In genomic region chr19:39661565-39661964, GRCh38 we compare ENCODE assay signal across 18 cellular contexts. TPM values are rescaled to one million over a fixed set of nuclear protein-coding genes. Genes with fewer than 3 reads are reported as not detected.
DNase-seq lines count a peak whose midpoint lies in the region; ATAC-seq and FAIRE-seq lines count a peak whose summit lies in the region.
"Had no signal": no experiment of that assay in that cellular context is flagged by ENCODE, and none has a peak within 500 bp of the region (broad histone marks: within the 10 kb centered on the region; RNA-seq: fewer than 3 reads in every experiment).

No MANE protein-coding gene starts in this region.

- H3K9me3 Mint-ChIP-seq in activated T-cell treated with anti-CD3 and anti-CD28 coated beads, Interleukin-2, amount 50 U/mL, for 72 hours, result peaks cover 0 to 2% of the 10 kb centered on the region in 2 donors
- H3K9me3 Mint-ChIP-seq in activated T-helper 17 cell treated with anti-CD3 and anti-CD28 coated beads, Interleukin-2, amount 50 U/mL, for 72 hours, result no peaks in the 10 kb centered on the region
- H3K9me3 Mint-ChIP-seq: CD4-positive, alpha-beta T cell had no signal

- ATAC-seq in activated T-cell treated with anti-CD3 and anti-CD28 coated beads, Interleukin-2, amount 50 U/mL, for 72 hours (replicated peaks in 1 of 2), result peak; percentile 59 to 75
- ATAC-seq in activated T-helper 17 cell treated with anti-CD3 and anti-CD28 coated beads, Interleukin-2, amount 50 U/mL, for 72 hours (replicated peaks), result peak; percentile 39
- ATAC-seq: GM23338 had no signal

- peaks cover 0 to 1% of the 10 kb centered on the region in 2 donors for H3K36me3 Mint-ChIP-seq in activated T-cell treated with anti-CD3 and anti-CD28 coated beads, Interleukin-2, amount 50 U/mL, for 72 hours (ENCODE audit: insufficient read depth in 2 of 2)
- H3K36me3 Mint-ChIP-seq in activated T-helper 17 cell treated with anti-CD3 and anti-CD28 coated beads, Interleukin-2, amount 50 U/mL, for 72 hours (ENCODE audit: low read depth), result no peaks in the 10 kb centered on the region

- no peak overlapping the region for H3K27ac Mint-ChIP-seq in activated T-cell treated with anti-CD3 and anti-CD28 coated beads, Interleukin-2, amount 50 U/mL, for 72 hours
- no peak overlapping the region for H3K27ac Mint-ChIP-seq in activated T-helper 17 cell treated with anti-CD3 and anti-CD28 coated beads, Interleukin-2, amount 50 U/mL, for 72 hours
- H3K27ac Mint-ChIP-seq: CD4-positive, alpha-beta T cell; GM23338 had no signal

- peaks cover 7% of the 10 kb centered on the region for H3K4me1 Mint-ChIP-seq in activated T-cell treated with anti-CD3 and anti-CD28 coated beads, Interleukin-2, amount 50 U/mL, for 72 hours (ENCODE audit: low read depth)
- no peaks in the 10 kb centered on the region for H3K4me1 Mint-ChIP-seq in activated T-helper 17 cell treated with anti-CD3 and anti-CD28 coated beads, Interleukin-2, amount 50 U/mL, for 72 hours
- H3K4me1 Mint-ChIP-seq: GM23338 had no signal

- H3K4me3 Mint-ChIP-seq in activated T-cell treated with anti-CD3 and anti-CD28 coated beads, Interleukin-2, amount 50 U/mL, for 72 hours, result no peak overlapping the region
- no peak overlapping the region for H3K4me3 Mint-ChIP-seq in activated T-helper 17 cell treated with anti-CD3 and anti-CD28 coated beads, Interleukin-2, amount 50 U/mL, for 72 hours
- H3K4me3 Mint-ChIP-seq: CD4-positive, alpha-beta T cell; GM23338 had no signal

- H3K27me3 Mint-ChIP-seq in activated T-cell treated with anti-CD3 and anti-CD28 coated beads, Interleukin-2, amount 50 U/mL, for 72 hours (ENCODE audit: low read depth), result peaks cover 10% of the 10 kb centered on the region
- H3K27me3 Mint-ChIP-seq in activated T-helper 17 cell treated with anti-CD3 and anti-CD28 coated beads, Interleukin-2, amount 50 U/mL, for 72 hours, result peaks cover 19% of the 10 kb centered on the region

- peak; percentile 21 for FAIRE-seq in GM18507 (lab: Jason Lieb, UNC)
- FAIRE-seq: A204.1, D721Med, G401.6, GM12891, H54, HTR-8/SVneo had no signal

- no peak for DNase-seq in activated T-cell treated with anti-CD3 and anti-CD28 coated beads, Interleukin-2, amount 50 U/mL, for 72 hours
- no peak for DNase-seq in activated T-cell treated with anti-CD3 and anti-CD28 coated beads, Interleukin-2, amount 50 U/mL, for 48 hours
- no peak for DNase-seq in GM18507 (ENCODE audit: extremely low spot score, insufficient read length, low read depth)
- no peak for DNase-seq in A172 (ENCODE audit: low spot score)
- DNase-seq in activated gamma-delta T cell treated with Interleukin-2 at 50 U/mL for 16 hours, result no peak
- DNase-seq: AML-193; Caco-2; CD4-positive, alpha-beta T cell; HCEC 1CT; IMR-90 had no signal

RNA-seq across cellular contexts. Expression of gene LGALS16, which starts 5.9 kb away (rescaled TPM):
- total RNA-seq in activated T-cell treated with anti-CD3 and anti-CD28 coated beads, Interleukin-2, amount 50 U/mL, for 72 hours, result not detected
- not detected for total RNA-seq in activated T-helper 17 cell treated with anti-CD3 and anti-CD28 coated beads, Interleukin-2, amount 50 U/mL, for 72 hours
- total RNA-seq in A172 (2014; rRNA removed; shearing (Covaris generic)), result not detected in 2 replicates
- total RNA-seq: Caco-2; CD4-positive, alpha-beta T cell; GM23338; IMR-90 had no signal

RNA-seq across cellular contexts. Expression of gene LGALS14, which starts 42.7 kb away (rescaled TPM):
- total RNA-seq in activated T-cell treated with anti-CD3 and anti-CD28 coated beads, Interleukin-2, amount 50 U/mL, for 72 hours, result 1 to 10 TPM; 4.3 to 9.5 TPM
- total RNA-seq in activated T-helper 17 cell treated with anti-CD3 and anti-CD28 coated beads, Interleukin-2, amount 50 U/mL, for 72 hours, result 1 to 10 TPM in 1 of 2 donors, under 1 TPM in 1; 0.69 to 2.2 TPM
- total RNA-seq in A172 (2014; rRNA removed; shearing (Covaris generic)), result not detected in 2 replicates
- total RNA-seq: CD4-positive, alpha-beta T cell; GM23338; IMR-90 had no signal

RNA-seq across cellular contexts. Expression of gene LGALS13, which starts 59.2 kb away (rescaled TPM):
- not detected for total RNA-seq in activated T-cell treated with anti-CD3 and anti-CD28 coated beads, Interleukin-2, amount 50 U/mL, for 72 hours
- total RNA-seq in activated T-helper 17 cell treated with anti-CD3 and anti-CD28 coated beads, Interleukin-2, amount 50 U/mL, for 72 hours, result not detected
- total RNA-seq in A172 (2014; rRNA removed; shearing (Covaris generic)), result not detected in 2 replicates
- total RNA-seq: Caco-2; CD4-positive, alpha-beta T cell; GM23338; IMR-90 had no signal
